Comparison of ENCODE assay signal across 15 cellular contexts in the genomic region with DNA sequence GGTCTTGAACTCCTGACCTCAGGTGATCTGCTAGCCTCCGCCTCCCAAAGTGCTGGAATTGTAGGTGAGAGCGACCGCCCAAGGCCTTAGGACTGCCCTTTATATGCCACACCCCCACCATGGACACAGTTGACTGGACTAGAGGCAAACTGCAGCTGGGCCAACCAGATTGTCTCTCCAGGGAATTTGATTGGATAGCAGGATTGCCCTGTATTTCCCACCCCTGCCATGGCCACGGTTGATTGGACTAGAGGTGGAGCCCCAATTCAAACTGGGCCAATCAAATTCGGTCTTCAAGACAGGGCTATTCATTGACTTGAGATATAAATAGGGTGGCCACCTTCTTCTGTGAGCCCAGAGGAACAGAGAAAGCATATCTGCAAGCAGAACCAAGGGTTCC. TPM values are rescaled to one million over a fixed set of nuclear protein-coding genes. Genes with fewer than 3 reads are reported as not detected.
A peak's percentile ranks its signal among the peaks of the same experiment; 100 is the strongest.
DNase-seq lines count a peak whose midpoint lies in the region; TF ChIP-seq lines count a peak whose summit lies in the region.
"Had no signal": no experiment of that assay in that cellular context is flagged by ENCODE, and none has a peak within 500 bp of the region (broad histone marks: within the 10 kb centered on the region; RNA-seq: fewer than 3 reads in every experiment).

No MANE protein-coding gene starts in this region.

- DNase-seq in GM03348 (ENCODE audit: low spot score) (peak; percentile 25), M059J (ENCODE audit: low read depth) (peak; percentile 21), choroid plexus epithelial cell (ENCODE audit: low read depth) (peak; percentile 51), myocyte (ENCODE audit: low read depth) (peak; percentile 15), foreskin melanocyte (no peak), NCI-H146 (lab: John Stamatoyannopoulos, UW) (no peak)
- DNase-seq in stimulated activated CD4-positive, alpha-beta T cell treated with anti-CD3 and anti-CD28 coated beads, Interleukin-2, amount 100 ng/mL, for 24 hours = no peak
- DNase-seq: activated CD4-positive, alpha-beta memory T cell treated with anti-CD3 and anti-CD28 coated beads for 36 hours; CD8-positive, alpha-beta memory T cell; heart right ventricle; left ventricle myocardium inferior; naive thymus-derived CD8-positive, alpha-beta T cell; NCI-H510A; retina; stimulated activated naive CD8-positive, alpha-beta T cell treated with anti-CD3 and anti-CD28 coated beads, Interleukin-15, amount 100 ng/mL, for 72 hours had no signal

- H3K4me3 ChIP-seq in choroid plexus epithelial cell (ENCODE audit: low read depth, low read length) = no peak overlapping the region
- H3K4me3 ChIP-seq: heart right ventricle, left ventricle myocardium inferior had no signal

- no peak for TF ChIP-seq CTCF in choroid plexus epithelial cell (conservative IDR thresholded peaks at IDR 0.05; ENCODE audit: low read depth, low read length)

RNA-seq across cellular contexts. Expression of gene CLPX, which starts 6.9 kb away (rescaled TPM):
- total RNA-seq in M059J (2014; rRNA removed; shearing (Covaris generic)) = 22.7 and 27.7 TPM in 2 replicates
- 37.2 and 40.7 TPM in 2 replicates for total RNA-seq in myocyte
- polyA plus RNA-seq in myocyte (2012) = 19.9 TPM

RNA-seq across cellular contexts. Expression of gene CILP, which starts 19.3 kb away (rescaled TPM):
- total RNA-seq in M059J (2014; rRNA removed; shearing (Covaris generic)) = 0.02 TPM in 1 of 2 replicates, not detected in the other
- 0.27 and 0.52 TPM in 2 replicates for total RNA-seq in myocyte
- 1.5 TPM for polyA plus RNA-seq in myocyte (2012)

RNA-seq across cellular contexts. Expression of gene PDCD7, which starts 58.4 kb away (rescaled TPM):
- 9.2 and 14.5 TPM in 2 replicates for total RNA-seq in M059J (2014; rRNA removed; shearing (Covaris generic))
- 19.5 and 20.2 TPM in 2 replicates for total RNA-seq in myocyte
- polyA plus RNA-seq in myocyte (2012) = 10.8 TPM

Comparison
In these comparisons a context has a peak if more than half of its experiments do, and no peak if none do; other contexts are left out.
1. DNase-seq: peak in GM03348 (single experiment), M059J (single experiment), choroid plexus epithelial cell (single experiment) and myocyte (single experiment); none in stimulated activated CD4-positive, alpha-beta T cell treated with anti-CD3 and anti-CD28 coated beads, Interleukin-2, amount 100 ng/mL, for 24 hours (0 of 2), foreskin melanocyte (single experiment) and NCI-H146 (single experiment).